In the genomic region with DNA sequence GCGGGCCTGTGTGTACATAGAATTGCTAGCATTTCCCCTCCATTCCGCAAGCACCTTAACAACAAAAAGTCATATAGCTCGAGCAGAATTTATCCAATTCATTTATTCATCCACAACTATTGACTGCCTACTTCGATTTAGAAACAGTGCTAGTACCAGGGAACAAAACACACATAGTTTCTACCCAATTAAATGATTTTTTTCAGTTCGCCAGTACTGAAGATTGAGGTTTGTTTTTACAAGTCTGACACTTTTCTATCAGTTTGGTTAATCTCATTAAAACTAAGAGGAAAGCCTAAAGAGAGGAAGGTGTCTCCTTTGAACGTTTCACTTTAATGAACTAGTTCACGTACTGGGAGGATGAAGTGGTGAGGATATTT, we compare ENCODE assay signal across 8 cellular contexts. TPM values are rescaled to one million over a fixed set of nuclear protein-coding genes. Genes with fewer than 3 reads are reported as not detected.
DNase-seq lines count a peak whose midpoint lies in the region; ATAC-seq and TF ChIP-seq lines count a peak whose summit lies in the region.

No MANE protein-coding gene starts in this region.

- no peak for TF ChIP-seq CTCF in fibroblast of mammary gland (conservative IDR thresholded peaks at IDR 0.05; ENCODE audit: control insufficient read depth, insufficient read depth, low read depth, low read length)
- TF ChIP-seq CTCF in sigmoid colon (IDR thresholded peaks at IDR 0.05), result no peak

- no peak for DNase-seq in SJCRH30
- DNase-seq in fibroblast of mammary gland (ENCODE audit: low read depth), result no peak
- no peak for DNase-seq in sigmoid colon
- no peak for DNase-seq in stimulated activated CD4-positive, alpha-beta T cell treated with anti-CD3 and anti-CD28 coated beads, Interleukin-2, amount 100 ng/mL, for 24 hours
- DNase-seq in SKM-1 treated with dmso at 0.1 percent for 144 hours (lab: John Stamatoyannopoulos, UW; ENCODE audit: unreplicated experiment), result no peak

- H3K27ac ChIP-seq in SJCRH30 (peak overlapping the region; percentile 66), sigmoid colon (peak overlapping the region; percentile 87 to 93 (median 90))

- TF ChIP-seq EP300 in sigmoid colon (IDR thresholded peaks at IDR 0.05), result no peak

- WGBS in sigmoid colon, 2 donors, result 0 to 1% methylated on average over 7 of the region's 7 CpGs

- ATAC-seq in GM18861 (IDR thresholded peaks at IDR 0.05; ENCODE audit: unreplicated experiment) (peak; percentile 2), GM19467 (IDR thresholded peaks at IDR 0.05; ENCODE audit: unreplicated experiment) (no peak), GM21723 (IDR thresholded peaks at IDR 0.05; ENCODE audit: unreplicated experiment) (no peak)

- H3K36me3 ChIP-seq in SJCRH30, result peaks cover 4% of the 10 kb centered on the region; the same call in 1 of the 2 replicates
- H3K36me3 ChIP-seq in sigmoid colon, result peaks cover 0 to 6% (median 0%) of the 10 kb centered on the region in 4 donors

- H3K9me3 ChIP-seq in SJCRH30 (replicated peaks), result no peaks in the 10 kb centered on the region
- no peaks in the 10 kb centered on the region for H3K9me3 ChIP-seq in sigmoid colon

- H3K27me3 ChIP-seq in SJCRH30, result no peaks in the 10 kb centered on the region
- H3K27me3 ChIP-seq in sigmoid colon, result no peaks in the 10 kb centered on the region

- no peak for TF ChIP-seq POLR2A in sigmoid colon (IDR thresholded peaks at IDR 0.05)

- intact Hi-C loops in sigmoid colon (cut with DNase I), result loop anchor here (1.0 to 5.0 kb wide), 3 partner anchors 69 to 254 kb away; a partner anchor contains a TSS

- H3K4me1 ChIP-seq in SJCRH30 (no peaks in the 10 kb centered on the region; the same call in 1 of the 2 replicates), sigmoid colon (peaks cover 0 to 38% (median 25%) of the 10 kb centered on the region in 4 donors)

- H3K4me3 ChIP-seq in SJCRH30, result peak overlapping the region; percentile 90
- peak overlapping the region; percentile 98 for H3K4me3 ChIP-seq in fibroblast of mammary gland (ENCODE audit: control insufficient read depth, low read depth, low read length)
- peak overlapping the region; percentile 67 to 89 (median 79) for H3K4me3 ChIP-seq in sigmoid colon

RNA-seq across cellular contexts. Expression of a gene that starts 0.6 kb away (rescaled TPM):
- total RNA-seq in SJCRH30 (2014; rRNA removed; shearing (Covaris generic)), result 50.6 and 54.0 TPM in 2 replicates
- 10 to 100 TPM; 31.0 to 37.7 (median 31.4) TPM for total RNA-seq in sigmoid colon
- polyA plus RNA-seq in sigmoid colon, result 10 to 100 TPM; 34.0 to 47.9 (median 36.0) TPM

RNA-seq across cellular contexts. Expression of a gene that starts 0.6 kb away (rescaled TPM):
- total RNA-seq in SJCRH30 (2014; rRNA removed; shearing (Covaris generic)), result 16.0 and 18.2 TPM in 2 replicates
- total RNA-seq in sigmoid colon, result 10 to 100 TPM; 37.8 to 60.1 (median 41.0) TPM
- 10 to 100 TPM in 2 of 3 donors, 1 to 10 TPM in 1; 9.0 to 17.5 (median 11.3) TPM for polyA plus RNA-seq in sigmoid colon
